ENCODE assay signal across 13 cellular contexts in the genomic region with DNA sequence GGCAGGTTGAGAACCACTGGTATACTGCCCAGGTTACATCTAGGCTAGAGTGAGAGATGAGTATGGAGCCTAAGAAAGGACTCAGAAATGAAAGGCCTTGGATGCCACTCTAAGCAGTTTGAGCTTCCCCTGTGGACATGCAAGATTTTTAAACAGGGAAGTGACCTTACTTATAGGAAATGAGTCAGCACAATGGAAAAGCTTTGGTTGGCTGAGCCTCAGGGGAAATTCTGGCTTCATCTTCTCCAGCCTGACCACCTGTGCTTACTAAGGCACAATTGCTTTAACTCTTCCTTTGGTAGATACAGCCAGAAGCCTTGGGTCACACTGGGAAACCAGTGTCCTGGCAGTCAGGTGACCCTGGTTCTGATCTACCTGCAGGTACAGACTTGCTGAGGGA.
DNase-seq lines count a peak whose midpoint lies in the region; ATAC-seq, FAIRE-seq and TF ChIP-seq lines count a peak whose summit lies in the region.
"Had no signal": no experiment of that assay in that cellular context is flagged by ENCODE, and none has a peak within 500 bp of the region (broad histone marks: within the 10 kb centered on the region; RNA-seq: fewer than 3 reads in every experiment).

No MANE protein-coding gene starts in this region.

- peaks cover 0 to 35% (median 17%) of the 10 kb centered on the region in 8 donors for H3K9me3 Mint-ChIP-seq in CD4-positive, alpha-beta memory T cell

- H3K9me3 ChIP-seq in PC-3 (ENCODE audit: low read length) (no peaks in the 10 kb centered on the region), keratinocyte (ENCODE audit: control insufficient read depth, low read depth, low read length) (no peaks in the 10 kb centered on the region), osteoblast (ENCODE audit: low read depth, low read length) (no peaks in the 10 kb centered on the region)
- H3K9me3 ChIP-seq in CD4-positive, alpha-beta memory T cell (ENCODE audit: control insufficient read depth in 1 of 2, low read length in 2 of 2) = no peaks in the 10 kb centered on the region
- H3K9me3 ChIP-seq: Caco-2, suprapubic skin had no signal

- peak; percentile 56 for DNase-seq in GM06990 (ENCODE audit: extremely low read depth, insufficient read length)
- peak; percentile 71 for DNase-seq in PC-3
- peak; percentile 33 for DNase-seq in keratinocyte (ENCODE audit: low read depth, low spot score)
- no peak for DNase-seq in CD4-positive, alpha-beta memory T cell
- DNase-seq in LoVo (ENCODE audit: low spot score) = no peak
- DNase-seq in osteoblast (ENCODE audit: insufficient read length, low spot score, missing footprints) = no peak
- DNase-seq: aorta, Caco-2, kidney had no signal

- H2AFZ ChIP-seq in PC-3 (ENCODE audit: low read length) = peak overlapping the region; percentile 16; the same call in 1 of the 2 replicates
- H2AFZ ChIP-seq in keratinocyte (ENCODE audit: control insufficient read depth, low read length) = no peak overlapping the region
- H2AFZ ChIP-seq in osteoblast (ENCODE audit: low read length) = no peak overlapping the region

- H3K9ac ChIP-seq in PC-3 (ENCODE audit: low read length) (no peak overlapping the region), keratinocyte (ENCODE audit: control insufficient read depth, extremely low read depth, insufficient read depth, low read length) (no peak overlapping the region)

- H3K4me3 ChIP-seq in GM06990 (replicated peaks; ENCODE audit: low read depth, low read length) (no peak overlapping the region), PC-3 (ENCODE audit: low read length) (no peak overlapping the region), keratinocyte (ENCODE audit: control insufficient read depth in 2 of 3, extremely low read depth in 1 of 3, insufficient read depth in 2 of 3, low read depth in 1 of 3, low read length in 3 of 3) (no peak overlapping the region), osteoblast (ENCODE audit: insufficient read depth, low read length) (no peak overlapping the region)
- no peak overlapping the region for H3K4me3 ChIP-seq in CD4-positive, alpha-beta memory T cell (ENCODE audit: low read length in 2 of 2)
- H3K4me3 ChIP-seq: suprapubic skin had no signal

- intact Hi-C loops in PC-3 (cut with micrococcal nuclease) = no loop called here
- intact Hi-C loops in CD4-positive, alpha-beta memory T cell (cut with micrococcal nuclease) = no loop called here

- H3K27me3 ChIP-seq in GM06990 (replicated peaks; ENCODE audit: control insufficient read depth, insufficient read depth, low read length) = no peaks in the 10 kb centered on the region
- H3K27me3 ChIP-seq in PC-3 (ENCODE audit: low read length) = no peaks in the 10 kb centered on the region
- no peaks in the 10 kb centered on the region for H3K27me3 ChIP-seq in keratinocyte (ENCODE audit: control insufficient read depth, extremely low read depth, insufficient read depth, low read length)
- H3K27me3 ChIP-seq in CD4-positive, alpha-beta memory T cell (ENCODE audit: insufficient read depth, low read length) = no peaks in the 10 kb centered on the region
- no peaks in the 10 kb centered on the region for H3K27me3 ChIP-seq in osteoblast (ENCODE audit: insufficient read depth, low read length)
- H3K27me3 ChIP-seq: suprapubic skin had no signal

- no peaks in the 10 kb centered on the region for H3K9me1 ChIP-seq in keratinocyte (ENCODE audit: control insufficient read depth, extremely low read depth, insufficient read depth, low read length)

- no peaks in the 10 kb centered on the region for H3K4me1 Mint-ChIP-seq in CD4-positive, alpha-beta memory T cell

- peak; percentile 52 for ATAC-seq in HG02759 (IDR thresholded peaks at IDR 0.05; ENCODE audit: unreplicated experiment)
- no peak; the same call in 1 of the 2 replicates for ATAC-seq in PC-3
- no peak for ATAC-seq in HG03108 (IDR thresholded peaks at IDR 0.05; ENCODE audit: unreplicated experiment)

- CTCF ChIA-PET in PC-3 (lab: Charles Lee) = no interaction called here
- CTCF ChIA-PET in CD4-positive, alpha-beta memory T cell (lab: Charles Lee; ENCODE audit: partially characterized antibody) = no interaction called here

- POLR2A ChIA-PET in PC-3 (lab: Charles Lee; ENCODE audit: unreplicated experiment) = no interaction called here
- POLR2A ChIA-PET in CD4-positive, alpha-beta memory T cell (lab: Charles Lee; ENCODE audit: partially characterized antibody) = no interaction called here

- no peaks in the 10 kb centered on the region for H3K36me3 Mint-ChIP-seq in CD4-positive, alpha-beta memory T cell

- TF ChIP-seq CTCF in GM06990 (IDR thresholded peaks at IDR 0.05; ENCODE audit: insufficient read depth, low read length, poor library complexity, severe bottlenecking) (no peak), PC-3 (conservative IDR thresholded peaks at IDR 0.05; ENCODE audit: low read depth, low read length) (no peak), keratinocyte (optimal IDR thresholded peaks at IDR 0.05 in 1 of 3, IDR thresholded peaks at IDR 0.05 in 1 of 3, conservative IDR thresholded peaks at IDR 0.05 in 1 of 3; ENCODE audit: extremely low read depth in 1 of 3, insufficient read depth in 2 of 3, low read length in 3 of 3) (no peak), osteoblast (IDR thresholded peaks at IDR 0.05; ENCODE audit: extremely low read depth, low read depth, low read length) (no peak)

- dilution Hi-C loops in keratinocyte (cut with MboI; ENCODE audit: extremely low pct_ligation_motif_present, low sequenced_read_pairs) = no loop called here

- no peaks in the 10 kb centered on the region for H3K27me3 Mint-ChIP-seq in CD4-positive, alpha-beta memory T cell

- H3K36me3 ChIP-seq in GM06990 (ENCODE audit: control insufficient read depth, insufficient read depth, low read length) = no peaks in the 10 kb centered on the region
- no peaks in the 10 kb centered on the region for H3K36me3 ChIP-seq in PC-3 (ENCODE audit: low read depth, low read length)
- H3K36me3 ChIP-seq in keratinocyte (ENCODE audit: control insufficient read depth in 2 of 2, extremely low read depth in 1 of 2, insufficient read depth in 2 of 2, low read length in 2 of 2) = no peaks in the 10 kb centered on the region
- no peaks in the 10 kb centered on the region for H3K36me3 ChIP-seq in CD4-positive, alpha-beta memory T cell (ENCODE audit: insufficient read depth, low read length)
- no peaks in the 10 kb centered on the region for H3K36me3 ChIP-seq in osteoblast (ENCODE audit: insufficient read depth, low read length)
- H3K36me3 ChIP-seq: suprapubic skin had no signal

- peaks cover 24% of the 10 kb centered on the region for H3K4me1 ChIP-seq in PC-3 (ENCODE audit: insufficient read depth, low read length)
- H3K4me1 ChIP-seq in keratinocyte (ENCODE audit: control insufficient read depth, extremely low read depth, insufficient read depth, low read length) = peaks cover 61% of the 10 kb centered on the region
- no peaks in the 10 kb centered on the region for H3K4me1 ChIP-seq in CD4-positive, alpha-beta memory T cell (ENCODE audit: insufficient read depth, low read length)
- no peaks in the 10 kb centered on the region for H3K4me1 ChIP-seq in osteoblast (ENCODE audit: insufficient read depth, low read length)
- H3K4me1 ChIP-seq: Caco-2, suprapubic skin had no signal

- no peak overlapping the region for H3K4me3 Mint-ChIP-seq in CD4-positive, alpha-beta memory T cell

- no peak overlapping the region for H3K4me2 ChIP-seq in PC-3 (ENCODE audit: low read length)
- peak overlapping the region; percentile 40 for H3K4me2 ChIP-seq in keratinocyte (ENCODE audit: control insufficient read depth, extremely low read depth, insufficient read depth, low read depth, low read length)
- no peak overlapping the region for H3K4me2 ChIP-seq in osteoblast (ENCODE audit: insufficient read depth, low read length)

- H3K27ac ChIP-seq in PC-3 (ENCODE audit: low read length) (peak overlapping the region; percentile 23; the same call in 1 of the 2 replicates), keratinocyte (ENCODE audit: control insufficient read depth, insufficient read depth, low read length) (no peak overlapping the region), osteoblast (ENCODE audit: low read depth, low read length) (no peak overlapping the region)
- no peak overlapping the region for H3K27ac ChIP-seq in CD4-positive, alpha-beta memory T cell (ENCODE audit: low read depth, low read length)
- H3K27ac ChIP-seq: suprapubic skin had no signal

- H3K9me2 ChIP-seq in PC-3 (replicated peaks; ENCODE audit: low read length) = no peaks in the 10 kb centered on the region

- no peak overlapping the region for H3K27ac Mint-ChIP-seq in CD4-positive, alpha-beta memory T cell

- no TSS peak for BruUV-seq in PC-3 (replicated peaks; lab: Mats Ljungman, UMichigan)

- H3K79me2 ChIP-seq in PC-3 (ENCODE audit: low read length) (no peaks in the 10 kb centered on the region), keratinocyte (ENCODE audit: control insufficient read depth, insufficient read depth, low read length) (no peaks in the 10 kb centered on the region), osteoblast (ENCODE audit: insufficient read depth, low read length) (no peaks in the 10 kb centered on the region)

- H3F3A ChIP-seq in PC-3 (ENCODE audit: low read length, unreplicated experiment) = no peaks in the 10 kb centered on the region

- peak; percentile 95 for FAIRE-seq in keratinocyte (lab: Jason Lieb, UNC)
- FAIRE-seq: kidney, TTC549 had no signal

- H4K20me1 ChIP-seq in PC-3 (ENCODE audit: low read length) = no peaks in the 10 kb centered on the region
- H4K20me1 ChIP-seq in keratinocyte (ENCODE audit: control insufficient read depth, extremely low read depth, insufficient read depth, low read length) = no peaks in the 10 kb centered on the region
- no peaks in the 10 kb centered on the region for H4K20me1 ChIP-seq in osteoblast (ENCODE audit: insufficient read depth, low read length)

Comparison
In these comparisons a context has a peak if more than half of its experiments do, and no peak if none do; other contexts are left out.
1. DNase-seq: peak in GM06990 (single experiment), PC-3 (single experiment) and keratinocyte (single experiment); none in CD4-positive, alpha-beta memory T cell (0 of 5), LoVo (single experiment) and osteoblast (single experiment).